8 cellular contexts compared by ENCODE assay signal in genomic region chr11:75583710-75584658, GRCh38.
A peak's percentile ranks its signal among the peaks of the same experiment; 100 is the strongest.
DNase-seq lines count a peak whose midpoint lies in the region; TF ChIP-seq lines count a peak whose summit lies in the region.

No MANE protein-coding gene starts in this region.

- in situ Hi-C loops in astrocyte of the cerebellum (cut with HindIII; ENCODE audit: low sequenced_read_pairs), result no loop called here

- intact Hi-C loops in posterior cingulate gyrus (cut with DNase I), result loop anchor here (2.0 kb wide), 1 partner anchor 85 kb away; the partner anchor contains the start of gene MAP6

- TF ChIP-seq CTCF in 22Rv1 (IDR thresholded peaks at IDR 0.05), result no peak
- TF ChIP-seq CTCF in GM12864 (IDR thresholded peaks at IDR 0.05; ENCODE audit: low read depth, low read length, missing control alignments), result no peak
- no peak for TF ChIP-seq CTCF in astrocyte of the cerebellum (IDR thresholded peaks at IDR 0.05; ENCODE audit: low read depth, low read length, missing control alignments)

- peak overlapping the region; percentile 57 for H3K4me3 ChIP-seq in GM12864 (ENCODE audit: low read depth, low read length)
- H3K4me3 ChIP-seq in astrocyte of the cerebellum (ENCODE audit: low read depth, low read length), result peak overlapping the region; percentile 56

- H3K27ac ChIP-seq in 22Rv1, result peak overlapping the region; percentile 27; the same call in 1 of the 2 replicates

- DNase-seq in GM12864 (ENCODE audit: low read depth) (no peak), NCI-H2227 (lab: John Stamatoyannopoulos, UW; ENCODE audit: unreplicated experiment) (peak; percentile 90), astrocyte of the cerebellum (ENCODE audit: low read depth) (no peak), hepatic stellate cell (ENCODE audit: low spot score) (peak; percentile 69), posterior cingulate gyrus (peak; percentile 49 to 93 (median 66)), GF-D8 (lab: John Stamatoyannopoulos, UW) (no peak)
- DNase-seq in stimulated activated CD4-positive, alpha-beta T cell treated with anti-CD3 and anti-CD28 coated beads, Interleukin-15, amount 100 ng/mL, for 24 hours, result no peak

Comparison
In these comparisons a context has a peak if more than half of its experiments do, and no peak if none do; other contexts are left out.
1. DNase-seq: peak in NCI-H2227 (single experiment), hepatic stellate cell (single experiment) and posterior cingulate gyrus (10 of 10); none in GM12864 (single experiment), astrocyte of the cerebellum (single experiment), stimulated activated CD4-positive, alpha-beta T cell treated with anti-CD3 and anti-CD28 coated beads, Interleukin-15, amount 100 ng/mL, for 24 hours (single experiment) and GF-D8 (single experiment).